Comparison of ENCODE assay signal across 24 cellular contexts in the genomic region with DNA sequence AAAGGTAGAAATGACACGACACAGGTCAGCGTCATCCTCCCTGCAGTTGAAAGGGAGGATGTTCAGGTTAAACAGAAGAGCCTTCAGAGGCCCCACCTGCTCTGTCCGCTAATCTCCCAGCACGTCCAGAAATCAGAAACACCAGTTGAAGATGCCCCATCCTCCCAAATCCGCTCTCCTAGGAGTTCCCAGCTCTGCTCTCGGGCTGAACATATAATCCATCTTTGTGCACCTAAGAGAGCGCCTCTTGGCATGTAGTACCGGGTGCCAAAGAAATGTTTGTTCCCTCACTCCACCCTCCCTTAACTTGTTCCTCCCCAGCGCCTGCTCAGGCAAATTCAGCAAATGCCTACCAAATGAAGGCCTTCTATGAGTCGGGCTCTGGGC.
"Had no signal": no experiment of that assay in that cellular context is flagged by ENCODE, and none has a peak within 500 bp of the region (broad histone marks: within the 10 kb centered on the region; RNA-seq: fewer than 3 reads in every experiment).

No MANE protein-coding gene starts in this region.

- H3K4me1 Mint-ChIP-seq: activated CD4-positive, alpha-beta memory T cell treated with anti-CD3 and anti-CD28 coated beads, Interleukin-2, amount 10 ng/mL, durations not matched to agents 7 days and 5 days; activated CD4-positive, alpha-beta T cell treated with anti-CD3 and anti-CD28 coated beads, Interleukin-2, amount 10 ng/mL, durations not matched to agents 24 days and 14 days; activated naive CD4-positive, alpha-beta T cell treated with anti-CD3 and anti-CD28 coated beads, Interleukin-2, amount 10 ng/mL, durations not matched to agents 7 days and 5 days; activated naive CD8-positive, alpha-beta T cell treated with anti-CD3 and anti-CD28 coated beads, Interleukin-2, amount 10 ng/mL, durations not matched to agents 7 days and 5 days had no signal

- H3K4me3 Mint-ChIP-seq: activated CD4-positive, alpha-beta memory T cell treated with anti-CD3 and anti-CD28 coated beads, Interleukin-2, amount 10 ng/mL, durations not matched to agents 7 days and 5 days; activated CD4-positive, alpha-beta T cell treated with anti-CD3 and anti-CD28 coated beads, Interleukin-2, amount 10 ng/mL, durations not matched to agents 24 days and 14 days; activated naive CD4-positive, alpha-beta T cell treated with anti-CD3 and anti-CD28 coated beads, Interleukin-2, amount 10 ng/mL, durations not matched to agents 7 days and 5 days; activated naive CD8-positive, alpha-beta T cell treated with anti-CD3 and anti-CD28 coated beads, Interleukin-2, amount 10 ng/mL, durations not matched to agents 7 days and 5 days; activated T-cell treated with anti-CD3 and anti-CD28 coated beads, Interleukin-2, amount 50 U/mL, for 24 hours; endodermal cell had no signal

- H3K36me3 ChIP-seq: brain microvascular endothelial cell, gastrocnemius medialis, left lung, lower lobe of right lung, pancreas, transverse colon had no signal

- DNase-seq: activated CD4-positive, alpha-beta memory T cell treated with anti-CD3 and anti-CD28 coated beads, Interleukin-2, amount 10 ng/mL, durations not matched to agents 7 days and 5 days; activated CD4-positive, alpha-beta T cell treated with anti-CD3 and anti-CD28 coated beads, Interleukin-2, amount 10 ng/mL, durations not matched to agents 24 days and 14 days; activated CD4-positive, CD25-positive, alpha-beta regulatory T cell treated with anti-CD3 and anti-CD28 coated beads, Interleukin-2, amount 50 U/mL, for 72 hours; activated CD8-positive, alpha-beta memory T cell treated with anti-CD3 and anti-CD28 coated beads, Interleukin-2, amount 50 U/mL, for 48 hours; activated gamma-delta T cell; activated naive CD4-positive, alpha-beta T cell treated with anti-CD3 and anti-CD28 coated beads, Interleukin-2, amount 10 ng/mL, durations not matched to agents 7 days and 5 days; activated naive CD8-positive, alpha-beta T cell treated with anti-CD3 and anti-CD28 coated beads, Interleukin-2, amount 10 ng/mL, durations not matched to agents 7 days and 5 days; activated T-cell treated with anti-CD3 and anti-CD28 coated beads, Interleukin-2, amount 50 U/mL, for 24 hours; brain microvascular endothelial cell; central memory CD4-positive, alpha-beta T cell; endodermal cell; gastrocnemius medialis; glutamatergic neuron; left lung; lower lobe of right lung; mesenchymal stem cell; mucosa of descending colon; pancreas; right cardiac atrium; stimulated activated CD4-positive, alpha-beta T cell treated with anti-CD3 and anti-CD28 coated beads, Interleukin-2, amount 100 ng/mL, for 48 hours; stimulated activated naive CD4-positive, alpha-beta T cell treated with Interleukin-2 at 50 U/mL for 16 hours; testis; transverse colon had no signal

- ATAC-seq: gastrocnemius medialis, left lung, lower lobe of right lung, mucosa of descending colon, pancreas, right cardiac atrium had no signal

- H3K27ac Mint-ChIP-seq: activated CD4-positive, alpha-beta memory T cell treated with anti-CD3 and anti-CD28 coated beads, Interleukin-2, amount 10 ng/mL, durations not matched to agents 7 days and 5 days; activated CD4-positive, alpha-beta T cell treated with anti-CD3 and anti-CD28 coated beads, Interleukin-2, amount 10 ng/mL, durations not matched to agents 24 days and 14 days; activated naive CD4-positive, alpha-beta T cell treated with anti-CD3 and anti-CD28 coated beads, Interleukin-2, amount 10 ng/mL, durations not matched to agents 7 days and 5 days; activated naive CD8-positive, alpha-beta T cell treated with anti-CD3 and anti-CD28 coated beads, Interleukin-2, amount 10 ng/mL, durations not matched to agents 7 days and 5 days; activated T-cell treated with anti-CD3 and anti-CD28 coated beads, Interleukin-2, amount 50 U/mL, for 24 hours; endodermal cell had no signal

- H3K4me1 ChIP-seq: left lung, pancreas, testis, transverse colon had no signal

- H3K9me3 ChIP-seq: gastrocnemius medialis, left lung, lower lobe of right lung, mucosa of descending colon, pancreas, testis, transverse colon had no signal

- H3K9me3 Mint-ChIP-seq: activated CD4-positive, alpha-beta memory T cell treated with anti-CD3 and anti-CD28 coated beads, Interleukin-2, amount 10 ng/mL, durations not matched to agents 7 days and 5 days; activated CD4-positive, alpha-beta T cell treated with anti-CD3 and anti-CD28 coated beads, Interleukin-2, amount 10 ng/mL, durations not matched to agents 24 days and 14 days; activated naive CD4-positive, alpha-beta T cell treated with anti-CD3 and anti-CD28 coated beads, Interleukin-2, amount 10 ng/mL, durations not matched to agents 7 days and 5 days; activated naive CD8-positive, alpha-beta T cell treated with anti-CD3 and anti-CD28 coated beads, Interleukin-2, amount 10 ng/mL, durations not matched to agents 7 days and 5 days; activated T-cell treated with anti-CD3 and anti-CD28 coated beads, Interleukin-2, amount 50 U/mL, for 24 hours; endodermal cell had no signal

- H3K27me3 ChIP-seq: brain microvascular endothelial cell, gastrocnemius medialis, left lung, pancreas, testis, transverse colon had no signal

- H3K4me3 ChIP-seq: gastrocnemius medialis, left lung, lower lobe of right lung, mucosa of descending colon, pancreas, testis, transverse colon had no signal

- H3K36me3 Mint-ChIP-seq: activated naive CD4-positive, alpha-beta T cell treated with anti-CD3 and anti-CD28 coated beads, Interleukin-2, amount 10 ng/mL, durations not matched to agents 7 days and 5 days; activated naive CD8-positive, alpha-beta T cell treated with anti-CD3 and anti-CD28 coated beads, Interleukin-2, amount 10 ng/mL, durations not matched to agents 7 days and 5 days had no signal

- H3K27ac ChIP-seq: brain microvascular endothelial cell, gastrocnemius medialis, left lung, lower lobe of right lung, pancreas, testis, transverse colon, VCaP had no signal
